In genomic region chr6:140909620-140910019, GRCh38 we compare ENCODE assay signal across 25 cellular contexts.
"Had no signal": no experiment of that assay in that cellular context is flagged by ENCODE, and none has a peak within 500 bp of the region (broad histone marks: within the 10 kb centered on the region; RNA-seq: fewer than 3 reads in every experiment).

No MANE protein-coding gene starts in this region.

- H3K27ac ChIP-seq: epithelial cell of prostate, gastroesophageal sphincter, neutrophil, pancreas, psoas muscle, right atrium auricular region, tibial artery had no signal

- H3K27me3 ChIP-seq: gastroesophageal sphincter, neutrophil, pancreas, right atrium auricular region, tibial artery had no signal

- H3K4me3 ChIP-seq: gastroesophageal sphincter, pancreas, psoas muscle, right atrium auricular region, tibial artery had no signal

- H3K4me1 ChIP-seq: gastroesophageal sphincter, pancreas, psoas muscle, right atrium auricular region, tibial artery had no signal

- ATAC-seq: activated T-cell treated with anti-CD3 and anti-CD28 coated beads, Interleukin-2, amount 50 U/mL, for 4 hours; gastroesophageal sphincter; left ventricle myocardium superior; pancreas; psoas muscle; stimulated activated naive CD8-positive, alpha-beta T cell treated with anti-CD3 and anti-CD28 coated beads, Interleukin-15, amount 100 ng/mL, for 72 hours had no signal

- H3K9me3 ChIP-seq: gastroesophageal sphincter, neutrophil, pancreas, psoas muscle, right atrium auricular region, tibial artery had no signal

- H3K36me3 ChIP-seq: gastroesophageal sphincter, neutrophil, pancreas, right atrium auricular region, tibial artery had no signal

- DNase-seq: activated B cell treated with CpG ODN at 0.5 μM for 24 hours; activated CD4-positive, alpha-beta T cell treated with anti-CD3 and anti-CD28 coated beads for 4 hours; activated CD4-positive, alpha-beta T cell treated with anti-CD3 and anti-CD28 coated beads, Interleukin-2, amount 50 U/mL, for 48 hours; activated CD8-positive, alpha-beta memory T cell treated with anti-CD3 and anti-CD28 coated beads, Interleukin-2, amount 50 U/mL, for 48 hours; activated naive CD4-positive, alpha-beta T cell treated with Interleukin-2 at 50 U/mL for 16 hours; activated naive CD8-positive, alpha-beta T cell treated with anti-CD3 and anti-CD28 coated beads for 36 hours; activated T-cell treated with anti-CD3 and anti-CD28 coated beads, Interleukin-2, amount 50 U/mL, for 4 hours; amygdala; cortex of kidney; endodermal cell; head of caudate nucleus; hypothalamus; left ventricle myocardium superior; midbrain; pancreas; psoas muscle; stimulated activated CD4-positive, alpha-beta T cell treated with anti-CD3 and anti-CD28 coated beads, Interleukin-12 subunit alpha, Interleukin-12 subunit beta, amount 100 ng/mL, for 4 hours; stimulated activated CD4-positive, alpha-beta T cell treated with anti-CD3 and anti-CD28 coated beads, Interleukin-1b, Interleukin-23, amount 100 ng/mL, for 48 hours; stimulated activated naive CD8-positive, alpha-beta T cell treated with anti-CD3 and anti-CD28 coated beads, Interleukin-15, amount 100 ng/mL, for 72 hours; T1000; tibial artery had no signal
